ENCODE assay signal across 1 cellular context in the genomic region with DNA sequence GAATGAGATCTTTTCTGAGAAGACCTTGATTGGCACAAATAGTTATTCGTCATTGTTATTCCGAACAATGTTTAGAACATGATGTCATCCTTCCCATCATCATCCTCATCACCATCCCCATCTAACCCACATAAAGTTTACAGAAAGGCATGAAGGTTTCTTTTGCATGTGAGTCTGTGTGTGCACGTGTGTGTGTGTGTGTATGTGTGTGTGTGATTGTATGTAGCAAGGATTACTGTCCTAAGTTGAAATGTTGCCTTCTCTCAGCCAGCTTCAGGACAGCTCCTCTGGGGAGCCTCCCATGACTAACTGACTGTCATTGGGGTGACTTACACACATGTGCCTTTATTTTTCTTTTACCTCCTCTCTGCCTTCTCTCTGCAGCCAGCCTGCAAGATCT.
TF ChIP-seq lines count a peak whose summit lies in the region.

No MANE protein-coding gene starts in this region.

TF ChIP-seq in SK-N-SH treated with all-trans-retinoic acid at 6 μM for 48 hours, 23 proteins besides CTCF, POLR2A, EP300 and RAD21 (continued from another document):
- TF ChIP-seq POU6F1 (CRISPR knock-in tag; IDR thresholded peaks at IDR 0.05; ENCODE audit: borderline replicate concordance, low read depth) (no peak), ZNF565 (CRISPR knock-in tag; conservative IDR thresholded peaks at IDR 0.05; ENCODE audit: low read depth) (no peak), ZFP3 (CRISPR knock-in tag; IDR thresholded peaks at IDR 0.05) (no peak), TOX (CRISPR knock-in tag; IDR thresholded peaks at IDR 0.05; ENCODE audit: borderline replicate concordance) (no peak), CREB5 (CRISPR knock-in tag; IDR thresholded peaks at IDR 0.05; ENCODE audit: low read depth) (no peak), CSRNP3 (CRISPR knock-in tag; IDR thresholded peaks at IDR 0.05) (no peak), ZNF70 (CRISPR knock-in tag; IDR thresholded peaks at IDR 0.05) (no peak), GLIS3 (CRISPR knock-in tag; IDR thresholded peaks at IDR 0.05) (no peak), PPARA (CRISPR knock-in tag; IDR thresholded peaks at IDR 0.05; ENCODE audit: borderline replicate concordance) (no peak), ISL1 (CRISPR knock-in tag; IDR thresholded peaks at IDR 0.05) (no peak), SNAI2 (CRISPR knock-in tag; IDR thresholded peaks at IDR 0.05) (no peak)
TF ChIP-seq in SK-N-SH treated with all-trans-retinoic acid at 6 μM for 48 hours: peak in this region for 0.
